In the genomic region with DNA sequence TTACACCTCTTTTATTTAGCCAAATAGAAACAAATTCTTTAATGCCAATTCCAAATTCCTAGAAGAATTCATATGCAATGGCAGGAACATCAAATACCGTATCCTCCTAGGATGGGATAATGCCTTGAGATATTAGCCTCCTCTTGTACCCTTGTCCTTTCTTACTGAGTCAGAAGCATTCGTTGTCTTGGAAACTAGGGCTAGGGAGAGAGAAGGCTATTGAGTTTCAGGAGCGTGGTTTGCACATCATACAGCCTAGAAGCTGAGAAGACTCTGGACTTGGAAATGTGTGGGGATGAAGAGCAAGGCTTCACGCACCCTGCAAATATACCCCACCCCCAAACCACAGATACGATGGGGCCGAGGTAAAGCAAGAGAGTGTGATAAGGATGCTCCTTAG, we compare ENCODE assay signal across 29 cellular contexts.
"Had no signal": no experiment of that assay in that cellular context is flagged by ENCODE, and none has a peak within 500 bp of the region (broad histone marks: within the 10 kb centered on the region; RNA-seq: fewer than 3 reads in every experiment).

No MANE protein-coding gene starts in this region.

- ATAC-seq: activated CD4-positive, alpha-beta T cell treated with anti-CD3 and anti-CD28 coated beads for 36 hours; activated CD8-positive, alpha-beta memory T cell treated with anti-CD3 and anti-CD28 coated beads, Interleukin-2, amount 10 ng/mL, durations not matched to agents 7 days and 5 days; activated CD8-positive, alpha-beta T cell treated with anti-CD3 and anti-CD28 coated beads, Interleukin-2, amount 10 ng/mL, durations not matched to agents 7 days and 5 days; activated naive CD8-positive, alpha-beta T cell treated with anti-CD3 and anti-CD28 coated beads, Interleukin-2, amount 50 U/mL, for 24 hours; gastrocnemius medialis; left cardiac atrium; naive thymus-derived CD4-positive, alpha-beta T cell; upper lobe of right lung had no signal

- H3K27ac ChIP-seq: epithelial cell of prostate, esophagus squamous epithelium, gastrocnemius medialis, parathyroid adenoma, right atrium auricular region, suprapubic skin, tibial artery, upper lobe of right lung had no signal

- H3K27ac Mint-ChIP-seq: activated CD4-positive, alpha-beta T cell treated with anti-CD3 and anti-CD28 coated beads for 36 hours; activated CD8-positive, alpha-beta memory T cell treated with anti-CD3 and anti-CD28 coated beads, Interleukin-2, amount 10 ng/mL, durations not matched to agents 7 days and 5 days; activated CD8-positive, alpha-beta T cell treated with anti-CD3 and anti-CD28 coated beads, Interleukin-2, amount 10 ng/mL, durations not matched to agents 7 days and 5 days; activated naive CD4-positive, alpha-beta T cell treated with anti-CD3 and anti-CD28 coated beads, Interleukin-2, amount 50 U/mL, for 24 hours; activated naive CD8-positive, alpha-beta T cell treated with anti-CD3 and anti-CD28 coated beads, Interleukin-2, amount 50 U/mL, for 24 hours; activated T-helper 2 cell treated with anti-CD3 and anti-CD28 coated beads, Interferon-gamma antibody, Interleukin-2, Interleukin-4, amounts not matched to agents 10 μg/mL and 5 μg/mL and 100 μg/mL, durations not matched to agents 14 hours and 24 hours and 36 hours; mesothelial cell of epicardium; naive thymus-derived CD4-positive, alpha-beta T cell had no signal

- H3K9me3 Mint-ChIP-seq: activated naive CD4-positive, alpha-beta T cell treated with anti-CD3 and anti-CD28 coated beads, Interleukin-2, amount 50 U/mL, for 24 hours; activated naive CD8-positive, alpha-beta T cell treated with anti-CD3 and anti-CD28 coated beads, Interleukin-2, amount 50 U/mL, for 24 hours; activated T-helper 2 cell treated with anti-CD3 and anti-CD28 coated beads, Interferon-gamma antibody, Interleukin-2, Interleukin-4, amounts not matched to agents 10 μg/mL and 5 μg/mL and 100 μg/mL, durations not matched to agents 14 hours and 24 hours and 36 hours; central memory CD8-positive, alpha-beta T cell; neural crest cell had no signal

- H3K4me3 ChIP-seq: esophagus squamous epithelium, gastrocnemius medialis, right atrium auricular region, suprapubic skin, tibial artery, upper lobe of right lung had no signal

- H3K36me3 ChIP-seq: esophagus squamous epithelium, gastrocnemius medialis, right atrium auricular region, suprapubic skin, tibial artery, upper lobe of right lung had no signal

- H2AFZ ChIP-seq: parathyroid adenoma had no signal

- H3K4me1 ChIP-seq: gastrocnemius medialis, parathyroid adenoma, right atrium auricular region, tibial artery, upper lobe of right lung had no signal

- H3K4me3 Mint-ChIP-seq: activated CD4-positive, alpha-beta T cell treated with anti-CD3 and anti-CD28 coated beads for 36 hours; activated CD8-positive, alpha-beta memory T cell treated with anti-CD3 and anti-CD28 coated beads, Interleukin-2, amount 10 ng/mL, durations not matched to agents 7 days and 5 days; activated CD8-positive, alpha-beta T cell treated with anti-CD3 and anti-CD28 coated beads, Interleukin-2, amount 10 ng/mL, durations not matched to agents 7 days and 5 days; activated naive CD4-positive, alpha-beta T cell treated with anti-CD3 and anti-CD28 coated beads, Interleukin-2, amount 50 U/mL, for 24 hours; activated naive CD8-positive, alpha-beta T cell treated with anti-CD3 and anti-CD28 coated beads, Interleukin-2, amount 50 U/mL, for 24 hours; central memory CD8-positive, alpha-beta T cell; mesothelial cell of epicardium; naive thymus-derived CD4-positive, alpha-beta T cell; neural crest cell had no signal

- DNase-seq: activated CD4-positive, alpha-beta T cell treated with anti-CD3 and anti-CD28 coated beads for 36 hours; activated CD4-positive, CD25-positive, alpha-beta regulatory T cell; activated CD8-positive, alpha-beta memory T cell treated with anti-CD3 and anti-CD28 coated beads, Interleukin-2, amount 10 ng/mL, durations not matched to agents 7 days and 5 days; activated CD8-positive, alpha-beta T cell treated with anti-CD3 and anti-CD28 coated beads, Interleukin-2, amount 10 ng/mL, durations not matched to agents 7 days and 5 days; activated naive CD8-positive, alpha-beta T cell treated with anti-CD3 and anti-CD28 coated beads, Interleukin-2, amount 50 U/mL, for 24 hours; activated T-cell treated with anti-CD3 and anti-CD28 coated beads, Interleukin-2, amount 50 U/mL, for 48 hours; amygdala; effector CD8-positive, alpha-beta T cell; esophagus squamous epithelium; gastrocnemius medialis; hippocampal formation; left cardiac atrium; naive thymus-derived CD4-positive, alpha-beta T cell; occipital lobe; stimulated activated CD4-positive, alpha-beta T cell treated with anti-CD3 and anti-CD28 coated beads, Interleukin-15, amount 100 ng/mL, for 24 hours; stimulated activated CD4-positive, alpha-beta T cell treated with anti-CD3 and anti-CD28 coated beads, Interleukin-2, amount 100 ng/mL, for 24 hours; stimulated activated naive CD4-positive, alpha-beta T cell; T-helper 2 cell; tibial artery; upper lobe of right lung had no signal

- H3K79me2 ChIP-seq: parathyroid adenoma had no signal

- H3K4me1 Mint-ChIP-seq: activated CD4-positive, alpha-beta T cell treated with anti-CD3 and anti-CD28 coated beads for 36 hours; activated CD8-positive, alpha-beta memory T cell treated with anti-CD3 and anti-CD28 coated beads, Interleukin-2, amount 10 ng/mL, durations not matched to agents 7 days and 5 days; activated naive CD4-positive, alpha-beta T cell treated with anti-CD3 and anti-CD28 coated beads, Interleukin-2, amount 50 U/mL, for 24 hours; activated naive CD8-positive, alpha-beta T cell treated with anti-CD3 and anti-CD28 coated beads, Interleukin-2, amount 50 U/mL, for 24 hours; central memory CD8-positive, alpha-beta T cell; naive thymus-derived CD4-positive, alpha-beta T cell had no signal

- H3K27me3 ChIP-seq: esophagus squamous epithelium, gastrocnemius medialis, right atrium auricular region, suprapubic skin, upper lobe of right lung had no signal

- H3K36me3 Mint-ChIP-seq: activated CD8-positive, alpha-beta memory T cell treated with anti-CD3 and anti-CD28 coated beads, Interleukin-2, amount 10 ng/mL, durations not matched to agents 7 days and 5 days; activated naive CD4-positive, alpha-beta T cell treated with anti-CD3 and anti-CD28 coated beads, Interleukin-2, amount 50 U/mL, for 24 hours; mesothelial cell of epicardium; naive thymus-derived CD4-positive, alpha-beta T cell had no signal

- H3K9me3 ChIP-seq: esophagus squamous epithelium, gastrocnemius medialis, right atrium auricular region, suprapubic skin, tibial artery, upper lobe of right lung had no signal

- H3K9ac ChIP-seq: parathyroid adenoma had no signal
